23 cellular contexts compared by ENCODE assay signal in the genomic region with DNA sequence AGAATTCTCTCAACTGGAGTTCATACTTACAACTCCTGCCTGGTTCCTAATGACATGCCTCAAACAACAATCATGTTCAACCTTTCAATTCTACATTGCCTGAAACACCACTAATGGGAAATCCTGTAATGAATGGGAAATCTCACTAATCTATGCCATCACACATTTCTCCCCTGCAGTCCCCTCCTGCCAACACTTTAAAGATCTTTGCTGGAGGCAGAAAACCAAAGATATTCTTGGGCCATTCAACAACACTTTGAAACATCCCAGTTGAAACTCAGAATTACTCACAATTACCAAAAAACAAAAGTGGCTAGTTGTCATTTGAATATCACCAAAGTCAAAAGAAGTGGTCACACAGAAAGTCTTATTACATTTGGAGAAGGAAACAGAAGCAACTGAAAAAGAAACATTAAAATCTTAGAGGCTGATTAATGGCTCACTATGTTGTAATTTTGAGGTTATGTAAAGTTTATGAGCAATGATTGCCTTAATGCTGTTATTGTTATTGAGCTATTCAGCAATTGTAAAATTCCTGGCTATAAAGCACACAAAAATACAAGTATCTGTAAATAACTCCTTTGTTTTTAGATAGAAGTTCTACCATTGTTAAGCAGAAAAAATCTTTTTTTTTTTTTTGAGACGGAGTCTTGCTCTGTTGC.
DNase-seq lines count a peak whose midpoint lies in the region; ATAC-seq and TF ChIP-seq lines count a peak whose summit lies in the region.
"Had no signal": no experiment of that assay in that cellular context is flagged by ENCODE, and none has a peak within 500 bp of the region (broad histone marks: within the 10 kb centered on the region; RNA-seq: fewer than 3 reads in every experiment).

No MANE protein-coding gene starts in this region.

- H3K36me3 ChIP-seq in adipocyte (ENCODE audit: control insufficient read depth, insufficient read depth, low read length, severe bottlenecking) (no peaks in the 10 kb centered on the region), colonic mucosa (no peaks in the 10 kb centered on the region)
- H3K36me3 ChIP-seq: BLaER1, HAP-1 had no signal

- H3K4me3 ChIP-seq in adipocyte (ENCODE audit: low read length): no peak overlapping the region
- no peak overlapping the region for H3K4me3 ChIP-seq in colonic mucosa
- H3K4me3 ChIP-seq: BLaER1, GM23248, HAP-1 had no signal

- intact Hi-C loops in colonic mucosa (cut with DNase I): no loop called here

- H3K9ac ChIP-seq in adipocyte (ENCODE audit: low read length) (no peak overlapping the region), colonic mucosa (ENCODE audit: low read depth in 2 of 2, low read length in 2 of 2) (no peak overlapping the region)
- H3K9ac ChIP-seq: BLaER1, GM23248 had no signal

- H3K27me3 ChIP-seq in adipocyte (replicated peaks; ENCODE audit: control insufficient read depth, insufficient read depth, low read length) (no peaks in the 10 kb centered on the region), colonic mucosa (no peaks in the 10 kb centered on the region)
- H3K27me3 ChIP-seq: BLaER1 had no signal

- peaks cover 7% of the 10 kb centered on the region for H3K4me1 ChIP-seq in adipocyte (ENCODE audit: control insufficient read depth, insufficient read depth, low read length)
- H3K4me1 ChIP-seq in colonic mucosa: no peaks in the 10 kb centered on the region
- H3K4me1 ChIP-seq: BLaER1, HAP-1 had no signal

- H3K27ac Mint-ChIP-seq in stimulated activated naive CD8-positive, alpha-beta T cell treated with anti-CD3 and anti-CD28 coated beads, Interleukin-15, amount 100 ng/mL, for 72 hours: no peak overlapping the region
- H3K27ac Mint-ChIP-seq: IgD-negative memory B cell had no signal

- no peak overlapping the region for H3K4me3 Mint-ChIP-seq in stimulated activated naive CD8-positive, alpha-beta T cell treated with anti-CD3 and anti-CD28 coated beads, Interleukin-15, amount 100 ng/mL, for 72 hours
- H3K4me3 Mint-ChIP-seq: CD8-positive, alpha-beta memory T cell; IgD-negative memory B cell had no signal

- no peaks in the 10 kb centered on the region for H3K27me3 Mint-ChIP-seq in stimulated activated naive CD8-positive, alpha-beta T cell treated with anti-CD3 and anti-CD28 coated beads, Interleukin-15, amount 100 ng/mL, for 72 hours

- H3K9me3 Mint-ChIP-seq in stimulated activated naive CD8-positive, alpha-beta T cell treated with anti-CD3 and anti-CD28 coated beads, Interleukin-15, amount 100 ng/mL, for 72 hours: peaks cover 0 to 19% of the 10 kb centered on the region in 2 donors

- peaks cover 6% of the 10 kb centered on the region for H3K4me1 Mint-ChIP-seq in stimulated activated naive CD8-positive, alpha-beta T cell treated with anti-CD3 and anti-CD28 coated beads, Interleukin-15, amount 100 ng/mL, for 72 hours
- H3K4me1 Mint-ChIP-seq: CD8-positive, alpha-beta memory T cell had no signal

- peak; percentile 73 for ATAC-seq in stimulated activated naive CD8-positive, alpha-beta T cell treated with anti-CD3 and anti-CD28 coated beads, Interleukin-15, amount 100 ng/mL, for 72 hours
- no peak for ATAC-seq in stimulated activated naive CD8-positive, alpha-beta T cell treated with anti-CD3 and anti-CD28 coated beads, Interleukin-15, Interleukin-2, amounts not matched to agents 100 U/mL and 50 U/mL, for 24 hours
- ATAC-seq: PC-3, SK-N-SH treated with all-trans-retinoic acid at 6 μM for 48 hours had no signal

- no peak for TF ChIP-seq CTCF in colonic mucosa (IDR thresholded peaks at IDR 0.05)

- no peak for DNase-seq in stimulated activated naive CD8-positive, alpha-beta T cell treated with anti-CD3 and anti-CD28 coated beads, Interleukin-15, amount 100 ng/mL, for 72 hours
- DNase-seq in stimulated activated naive CD8-positive, alpha-beta T cell treated with anti-CD3 and anti-CD28 coated beads, Interleukin-15, Interleukin-2, amounts not matched to agents 100 U/mL and 50 U/mL, for 24 hours: no peak
- DNase-seq in adipocyte (ENCODE audit: low read depth) (peak; percentile 51), foreskin melanocyte (peak; percentile 44), NOMO-1 treated with dmso at 0.1 percent for 144 hours (lab: John Stamatoyannopoulos, UW; ENCODE audit: unreplicated experiment) (no peak), colonic mucosa (no peak), NCI-H187 treated with DMSO at 0.1 percent for 48 hours (lab: John Stamatoyannopoulos, UW) (no peak)
- DNase-seq: CD8-positive, alpha-beta memory T cell; DMS79; GM23248; Karpas-422; NCI-H1105 treated with DMSO at 0.1 percent for 48 hours; NCI-H1694; NCI-H2107; NCI-H510A treated with DMSO at 0.1 percent for 48 hours; NCI-H774; PC-3; RPMI8226; SHP77 treated with DMSO at 0.1 percent for 48 hours had no signal

- peaks cover 13% of the 10 kb centered on the region for H3K9me3 ChIP-seq in adipocyte (ENCODE audit: control insufficient read depth, low read length)
- no peaks in the 10 kb centered on the region for H3K9me3 ChIP-seq in colonic mucosa
- H3K9me3 ChIP-seq: BLaER1, HAP-1 had no signal

- H3K27ac ChIP-seq in colonic mucosa: no peak overlapping the region
- H3K27ac ChIP-seq: BLaER1, GM23248 had no signal

Comparison
In these comparisons a context has a peak if more than half of its experiments do, and no peak if none do; other contexts are left out.
1. DNase-seq: peak in adipocyte (single experiment) and foreskin melanocyte (single experiment); none in stimulated activated naive CD8-positive, alpha-beta T cell treated with anti-CD3 and anti-CD28 coated beads, Interleukin-15, amount 100 ng/mL, for 72 hours (0 of 2), stimulated activated naive CD8-positive, alpha-beta T cell treated with anti-CD3 and anti-CD28 coated beads, Interleukin-15, Interleukin-2, amounts not matched to agents 100 U/mL and 50 U/mL, for 24 hours (single experiment), NOMO-1 treated with dmso at 0.1 percent for 144 hours (single experiment), colonic mucosa (single experiment) and NCI-H187 treated with DMSO at 0.1 percent for 48 hours (single experiment).